Comparison of ENCODE assay signal across 27 cellular contexts in genomic region chr7:90896458-90896857, GRCh38.
"Had no signal": no experiment of that assay in that cellular context is flagged by ENCODE, and none has a peak within 500 bp of the region (broad histone marks: within the 10 kb centered on the region; RNA-seq: fewer than 3 reads in every experiment).

No MANE protein-coding gene starts in this region.

- H3K27ac ChIP-seq: ascending aorta, body of pancreas, cardiac muscle cell, SK-N-MC had no signal

- H3K4me3 ChIP-seq: ascending aorta, body of pancreas, cardiac muscle cell, K562, SK-N-MC had no signal

- FAIRE-seq: K562, TTC549 had no signal

- DNase-seq: activated B cell treated with CpG ODN at 0.5 μM for 24 hours; activated CD4-positive, alpha-beta memory T cell treated with anti-CD3 and anti-CD28 coated beads for 36 hours; activated CD4-positive, alpha-beta T cell treated with anti-CD3 and anti-CD28 coated beads, Interleukin-2, amount 10 ng/mL, durations not matched to agents 7 days and 5 days; activated naive CD4-positive, alpha-beta T cell treated with anti-CD3 and anti-CD28 coated beads, Interleukin-2, amount 50 U/mL, for 16 hours; activated naive CD8-positive, alpha-beta T cell treated with anti-CD3 and anti-CD28 coated beads, Interleukin-2, amount 10 ng/mL, durations not matched to agents 7 days and 5 days; amniotic stem cell; body of pancreas; Kasumi-1; NCI-H1092; NCI-H1417; NCI-H1694; NCI-H2029; NCI-H345; NCI-H510A; NCI-H526 treated with DMSO at 0.1 percent for 48 hours; NCI-H82; RPMI8226; T-cell; T-helper 2 cell; T1000 had no signal

- ATAC-seq: body of pancreas, K562, Panc1, Right ventricle myocardium inferior, T-cell had no signal

- H3K9me3 ChIP-seq: ascending aorta, body of pancreas had no signal

- H3K36me3 ChIP-seq: ascending aorta, cardiac muscle cell had no signal

- H3K27me3 ChIP-seq: ascending aorta, body of pancreas, cardiac muscle cell had no signal
